1 cellular context compared by ENCODE assay signal in genomic region chr1:36372617-36373016, GRCh38.
A peak's percentile ranks its signal among the peaks of the same experiment; 100 is the strongest.
TF ChIP-seq lines count a peak whose summit lies in the region.

No MANE protein-coding gene starts in this region.

TF ChIP-seq in HepG2, 621 proteins besides CTCF, POLR2A, EP300 and RAD21:
- TF ChIP-seq, protein P1, sequence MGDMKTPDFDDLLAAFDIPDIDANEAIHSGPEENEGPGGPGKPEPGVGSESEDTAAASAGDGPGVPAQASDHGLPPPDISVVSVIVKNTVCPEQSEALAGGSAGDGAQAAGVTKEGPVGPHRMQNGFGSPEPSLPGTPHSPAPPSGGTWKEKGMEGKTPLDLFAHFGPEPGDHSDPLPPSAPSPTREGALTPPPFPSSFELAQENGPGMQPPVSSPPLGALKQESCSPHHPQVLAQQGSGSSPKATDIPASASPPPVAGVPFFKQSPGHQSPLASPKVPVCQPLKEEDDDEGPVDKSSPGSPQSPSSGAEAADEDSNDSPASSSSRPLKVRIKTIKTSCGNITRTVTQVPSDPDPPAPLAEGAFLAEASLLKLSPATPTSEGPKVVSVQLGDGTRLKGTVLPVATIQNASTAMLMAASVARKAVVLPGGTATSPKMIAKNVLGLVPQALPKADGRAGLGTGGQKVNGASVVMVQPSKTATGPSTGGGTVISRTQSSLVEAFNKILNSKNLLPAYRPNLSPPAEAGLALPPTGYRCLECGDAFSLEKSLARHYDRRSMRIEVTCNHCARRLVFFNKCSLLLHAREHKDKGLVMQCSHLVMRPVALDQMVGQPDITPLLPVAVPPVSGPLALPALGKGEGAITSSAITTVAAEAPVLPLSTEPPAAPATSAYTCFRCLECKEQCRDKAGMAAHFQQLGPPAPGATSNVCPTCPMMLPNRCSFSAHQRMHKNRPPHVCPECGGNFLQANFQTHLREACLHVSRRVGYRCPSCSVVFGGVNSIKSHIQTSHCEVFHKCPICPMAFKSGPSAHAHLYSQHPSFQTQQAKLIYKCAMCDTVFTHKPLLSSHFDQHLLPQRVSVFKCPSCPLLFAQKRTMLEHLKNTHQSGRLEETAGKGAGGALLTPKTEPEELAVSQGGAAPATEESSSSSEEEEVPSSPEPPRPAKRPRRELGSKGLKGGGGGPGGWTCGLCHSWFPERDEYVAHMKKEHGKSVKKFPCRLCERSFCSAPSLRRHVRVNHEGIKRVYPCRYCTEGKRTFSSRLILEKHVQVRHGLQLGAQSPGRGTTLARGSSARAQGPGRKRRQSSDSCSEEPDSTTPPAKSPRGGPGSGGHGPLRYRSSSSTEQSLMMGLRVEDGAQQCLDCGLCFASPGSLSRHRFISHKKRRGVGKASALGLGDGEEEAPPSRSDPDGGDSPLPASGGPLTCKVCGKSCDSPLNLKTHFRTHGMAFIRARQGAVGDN (CRISPR knock-in tag; IDR thresholded peaks at IDR 0.05), result peak; percentile 15; the same call in 1 of the 2 replicates
- no peak for TF ChIP-seq ATAD3A (CRISPR knock-in tag; IDR thresholded peaks at IDR 0.05)
